ENCODE assay signal across 8 cellular contexts in the genomic region with DNA sequence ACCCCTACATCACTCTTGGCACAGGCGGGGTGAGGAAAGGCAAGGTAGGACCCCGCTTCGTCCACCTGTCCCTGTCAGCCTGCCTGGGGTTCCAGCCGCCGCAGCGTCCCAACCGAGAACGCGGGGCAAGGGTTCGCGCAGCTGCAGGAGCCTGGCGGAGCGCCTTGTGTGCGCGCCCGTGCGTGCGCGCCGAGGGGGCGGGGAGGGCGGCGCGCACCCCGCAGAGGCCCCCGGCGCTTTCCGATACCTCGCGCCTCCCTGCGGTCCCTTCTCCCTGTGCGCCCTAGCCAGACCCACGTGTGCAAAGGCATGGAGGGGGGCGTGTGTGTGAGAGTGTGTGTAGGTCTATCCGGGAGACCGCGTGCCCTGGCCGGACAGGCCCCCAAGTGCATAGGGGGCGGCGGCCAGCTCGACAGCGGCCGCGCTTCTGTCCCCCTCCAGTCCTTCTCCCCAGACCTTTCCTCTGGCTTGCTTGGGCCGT.
A peak's percentile ranks its signal among the peaks of the same experiment; 100 is the strongest.
DNase-seq lines count a peak whose midpoint lies in the region; ATAC-seq, FAIRE-seq and TF ChIP-seq lines count a peak whose summit lies in the region.

No MANE protein-coding gene starts in this region.

- H3K27ac ChIP-seq in kidney (ENCODE audit: low read depth in 2 of 2, low read length in 2 of 2) = no peak overlapping the region
- no peak overlapping the region for H3K27ac ChIP-seq in thoracic aorta

- H3K9me3 ChIP-seq in kidney (ENCODE audit: control insufficient read depth in 1 of 2, low read length in 2 of 2) (no peaks in the 10 kb centered on the region), thoracic aorta (no peaks in the 10 kb centered on the region)

- TF ChIP-seq CTCF in brain (conservative IDR thresholded peaks at IDR 0.05) (no peak), kidney (IDR thresholded peaks at IDR 0.05; ENCODE audit: borderline replicate concordance, extremely low read depth, insufficient read depth) (no peak), thoracic aorta (IDR thresholded peaks at IDR 0.05) (peak; percentile 8)

- H3K27ac Mint-ChIP-seq in brain = peak overlapping the region; percentile 64 to 95 (median 80)
- no peak overlapping the region for H3K27ac Mint-ChIP-seq in activated T-helper 2 cell treated with anti-CD3 and anti-CD28 coated beads, Interferon-gamma antibody, Interleukin-2, Interleukin-4, amounts not matched to agents 10 μg/mL and 5 μg/mL and 100 μg/mL, durations not matched to agents 14 hours and 24 hours and 36 hours

- intact Hi-C loops in kidney (cut with DNase I) = no loop called here
- intact Hi-C loops in activated T-helper 2 cell treated with anti-CD3 and anti-CD28 coated beads, Interferon-gamma antibody, Interleukin-2, Interleukin-4, amounts not matched to agents 10 μg/mL and 5 μg/mL and 100 μg/mL, durations not matched to agents 14 hours and 24 hours and 36 hours (cut with micrococcal nuclease) = loop anchor here (5.0 kb wide), 1 partner anchor 127 kb away; no protein-coding TSS in a partner anchor

- H3K27me3 Mint-ChIP-seq in brain = peaks cover 28% of the 10 kb centered on the region
- H3K27me3 Mint-ChIP-seq in activated T-helper 2 cell treated with anti-CD3 and anti-CD28 coated beads, Interferon-gamma antibody, Interleukin-2, Interleukin-4, amounts not matched to agents 10 μg/mL and 5 μg/mL and 100 μg/mL, durations not matched to agents 14 hours and 24 hours and 36 hours (ENCODE audit: low read depth) = peaks cover 34% of the 10 kb centered on the region

- H3K4me3 ChIP-seq in kidney (ENCODE audit: low read length in 2 of 2) (peak overlapping the region; percentile 9 to 22), thoracic aorta (peak overlapping the region; percentile 73)

- peaks cover 70% of the 10 kb centered on the region for H3K4me1 Mint-ChIP-seq in brain
- H3K4me1 Mint-ChIP-seq in activated T-helper 2 cell treated with anti-CD3 and anti-CD28 coated beads, Interferon-gamma antibody, Interleukin-2, Interleukin-4, amounts not matched to agents 10 μg/mL and 5 μg/mL and 100 μg/mL, durations not matched to agents 14 hours and 24 hours and 36 hours (ENCODE audit: low read depth) = no peaks in the 10 kb centered on the region

- H3K9ac ChIP-seq in kidney (ENCODE audit: low read length in 2 of 2) = peak overlapping the region in 1 of 2 donors; percentile 7

- no peak for FAIRE-seq in kidney (lab: Jason Lieb, UNC)

- peak overlapping the region; percentile 87 to 94 (median 93) for H3K4me3 Mint-ChIP-seq in brain
- no peak overlapping the region for H3K4me3 Mint-ChIP-seq in activated T-helper 2 cell treated with anti-CD3 and anti-CD28 coated beads, Interferon-gamma antibody, Interleukin-2, Interleukin-4, amounts not matched to agents 10 μg/mL and 5 μg/mL and 100 μg/mL, durations not matched to agents 14 hours and 24 hours and 36 hours (ENCODE audit: low read depth)

- H3K4me1 ChIP-seq in kidney (ENCODE audit: control insufficient read depth in 1 of 2, insufficient read depth in 1 of 2, low read depth in 1 of 2, low read length in 2 of 2) (peaks cover 5 to 17% of the 10 kb centered on the region in 2 donors), thoracic aorta (ENCODE audit: control insufficient read depth in 1 of 2, low read depth in 2 of 2) (peaks cover 13 to 47% of the 10 kb centered on the region in 2 donors)

- H3K36me3 ChIP-seq in kidney (ENCODE audit: control insufficient read depth in 1 of 2, insufficient read depth in 2 of 2, low read length in 2 of 2) (peaks cover 0 to 7% of the 10 kb centered on the region in 2 donors), thoracic aorta (no peaks in the 10 kb centered on the region)

- ATAC-seq in thoracic aorta (ENCODE audit: insufficient number of reproducible peaks, low FRiP score, low read depth) (no peak), GM18511 (IDR thresholded peaks at IDR 0.05; ENCODE audit: unreplicated experiment) (no peak)

- no peaks in the 10 kb centered on the region for H3K27me3 ChIP-seq in thoracic aorta (replicated peaks; ENCODE audit: insufficient read depth)

- DNase-seq in NCI-H1417 (lab: John Stamatoyannopoulos, UW) = peak in 2 of 3 experiments; percentile 59 to 74
- no peak for DNase-seq in NCI-H1417 treated with DMSO at 0.1 percent for 48 hours (lab: John Stamatoyannopoulos, UW)
- DNase-seq in kidney = no peak
- DNase-seq in thoracic aorta (ENCODE audit: low spot score) = no peak
- DNase-seq in activated T-helper 2 cell treated with anti-CD3 and anti-CD28 coated beads, Interferon-gamma antibody, Interleukin-2, Interleukin-4, amounts not matched to agents 10 μg/mL and 5 μg/mL and 100 μg/mL, durations not matched to agents 14 hours and 24 hours and 36 hours (ENCODE audit: low spot score) = no peak
- no peak for DNase-seq in NCI-H2029 treated with DMSO at 0.1 percent for 48 hours (lab: John Stamatoyannopoulos, UW)

- no peaks in the 10 kb centered on the region for H3K36me3 Mint-ChIP-seq in brain
- H3K36me3 Mint-ChIP-seq in activated T-helper 2 cell treated with anti-CD3 and anti-CD28 coated beads, Interferon-gamma antibody, Interleukin-2, Interleukin-4, amounts not matched to agents 10 μg/mL and 5 μg/mL and 100 μg/mL, durations not matched to agents 14 hours and 24 hours and 36 hours (ENCODE audit: low read depth) = no peaks in the 10 kb centered on the region

- H3K9me3 Mint-ChIP-seq in brain = peaks cover 0 to 2% (median 0%) of the 10 kb centered on the region in 5 experiments
- H3K9me3 Mint-ChIP-seq in activated T-helper 2 cell treated with anti-CD3 and anti-CD28 coated beads, Interferon-gamma antibody, Interleukin-2, Interleukin-4, amounts not matched to agents 10 μg/mL and 5 μg/mL and 100 μg/mL, durations not matched to agents 14 hours and 24 hours and 36 hours = no peaks in the 10 kb centered on the region

Comparison
In these comparisons a context has a peak if more than half of its experiments do, and no peak if none do; other contexts are left out.
1. DNase-seq: peak in NCI-H1417 (2 of 3); none in NCI-H1417 treated with DMSO at 0.1 percent for 48 hours (single experiment), kidney (single experiment), thoracic aorta (single experiment), activated T-helper 2 cell treated with anti-CD3 and anti-CD28 coated beads, Interferon-gamma antibody, Interleukin-2, Interleukin-4, amounts not matched to agents 10 μg/mL and 5 μg/mL and 100 μg/mL, durations not matched to agents 14 hours and 24 hours and 36 hours (single experiment) and NCI-H2029 treated with DMSO at 0.1 percent for 48 hours (single experiment).